24 cellular contexts compared by ENCODE assay signal in genomic region chr7:124728610-124729009, GRCh38.
DNase-seq lines count a peak whose midpoint lies in the region; TF ChIP-seq lines count a peak whose summit lies in the region.
"Had no signal": no experiment of that assay in that cellular context is flagged by ENCODE, and none has a peak within 500 bp of the region (broad histone marks: within the 10 kb centered on the region; RNA-seq: fewer than 3 reads in every experiment).

No MANE protein-coding gene starts in this region.

- DNase-seq in choroid plexus epithelial cell (ENCODE audit: low read depth): peak; percentile 50
- peak; percentile 58 for DNase-seq in iris pigment epithelial cell (ENCODE audit: low read depth)
- no peak for DNase-seq in NCI-H2107 treated with DMSO at 0.1 percent for 48 hours (lab: John Stamatoyannopoulos, UW; ENCODE audit: unreplicated experiment)
- DNase-seq in NCI-H510A treated with DMSO at 0.1 percent for 48 hours (lab: John Stamatoyannopoulos, UW): no peak
- no peak for DNase-seq in GDM1 (lab: John Stamatoyannopoulos, UW)
- DNase-seq in NCI-H1092 treated with DMSO at 0.1 percent for 48 hours (lab: John Stamatoyannopoulos, UW): no peak
- DNase-seq: C1 segment of cervical spinal cord; CD4-positive, alpha-beta memory T cell; COR-L47; H9; HFFc6; Kasumi-1; NCI-H1105; NCI-H1436 treated with DMSO at 0.1 percent for 48 hours; NCI-H187 treated with DMSO at 0.1 percent for 48 hours; NCI-H524 treated with DMSO at 0.1 percent for 48 hours; NCI-H82; NK-92 treated with Interleukin-12 subunit alpha and Interleukin-12 subunit beta, amount 100 ng/mL, for 24 hours; PC-3; SK-N-SH; SW 1271 had no signal

- H3K4me1 ChIP-seq in HUES6 (ENCODE audit: control insufficient read depth, insufficient read depth, low read length): peaks cover 20% of the 10 kb centered on the region

- H3K27me3 ChIP-seq in HUES6 (ENCODE audit: control insufficient read depth, insufficient read depth, low read length): no peaks in the 10 kb centered on the region

- H3K27ac ChIP-seq in HUES6 (ENCODE audit: low read depth, low read length): peak overlapping the region; percentile 1; the same call in 1 of the 2 replicates
- H3K27ac ChIP-seq: HL-60 had no signal

- H3K9me3 ChIP-seq in HUES6 (ENCODE audit: control insufficient read depth, insufficient read depth, low read depth, low read length): peaks cover 11% of the 10 kb centered on the region
- H3K9me3 ChIP-seq: SK-N-SH had no signal

- peak overlapping the region; percentile 51 for H3K9ac ChIP-seq in HUES6 (ENCODE audit: low read length)
- H3K9ac ChIP-seq: SK-N-SH had no signal

- no peaks in the 10 kb centered on the region for H3K36me3 ChIP-seq in HUES6 (ENCODE audit: control insufficient read depth, insufficient read depth, low read length)

- no peak overlapping the region; the same call in 1 of the 2 replicates for H3K4me3 ChIP-seq in HUES6 (ENCODE audit: low read depth, low read length)
- no peak overlapping the region for H3K4me3 ChIP-seq in choroid plexus epithelial cell (ENCODE audit: low read depth, low read length)
- H3K4me3 ChIP-seq: K562 had no signal

- no peak for TF ChIP-seq CTCF in choroid plexus epithelial cell (conservative IDR thresholded peaks at IDR 0.05; ENCODE audit: low read depth, low read length)

Comparison
In these comparisons a context has a peak if more than half of its experiments do, and no peak if none do; other contexts are left out.
1. DNase-seq: peak in choroid plexus epithelial cell (single experiment) and iris pigment epithelial cell (single experiment); none in NCI-H2107 treated with DMSO at 0.1 percent for 48 hours (single experiment), NCI-H510A treated with DMSO at 0.1 percent for 48 hours (single experiment), GDM1 (single experiment) and NCI-H1092 treated with DMSO at 0.1 percent for 48 hours (single experiment).